ENCODE assay signal across 19 cellular contexts in the genomic region with DNA sequence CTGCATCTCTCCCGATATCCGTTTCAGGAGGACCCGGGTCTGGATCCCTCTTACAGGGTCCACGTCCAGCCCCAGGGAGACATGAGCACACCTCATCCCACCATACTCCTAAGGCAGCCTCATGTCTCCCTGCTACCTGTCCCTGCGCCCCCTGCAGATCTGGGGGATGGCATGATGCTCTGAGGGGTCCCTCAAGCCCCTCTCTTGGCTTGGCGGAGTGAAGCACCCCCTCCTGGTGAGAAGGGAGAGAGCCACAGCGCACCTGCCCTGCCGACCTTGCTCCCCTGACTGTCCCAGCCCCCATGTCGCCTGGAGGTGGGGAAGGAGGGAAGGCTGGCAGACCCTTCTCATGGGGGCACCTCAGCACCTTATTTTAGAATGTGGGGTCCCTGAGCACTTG. TPM values are rescaled to one million over a fixed set of nuclear protein-coding genes. Genes with fewer than 3 reads are reported as not detected.
A peak's percentile ranks its signal among the peaks of the same experiment; 100 is the strongest.
DNase-seq lines count a peak whose midpoint lies in the region; ATAC-seq and TF ChIP-seq lines count a peak whose summit lies in the region.
"Had no signal": no experiment of that assay in that cellular context is flagged by ENCODE, and none has a peak within 500 bp of the region (broad histone marks: within the 10 kb centered on the region; RNA-seq: fewer than 3 reads in every experiment).

No MANE protein-coding gene starts in this region.

- peak; percentile 78 for ATAC-seq in GM23338
- no peak for ATAC-seq in Panc1
- no peak for ATAC-seq in activated CD8-positive, alpha-beta T cell treated with anti-CD3 and anti-CD28 coated beads, Interleukin-2, amount 10 ng/mL, durations not matched to agents 7 days and 5 days
- no peak for ATAC-seq in mucosa of descending colon
- ATAC-seq: A549, HCT116 had no signal

- intact Hi-C loops in Panc1 (cut with micrococcal nuclease; ENCODE audit: unreplicated experiment) (no loop called here), mucosa of descending colon (cut with DNase I, micrococcal nuclease) (no loop called here), vagina (cut with DNase I) (no loop called here)

- no peak overlapping the region for H3K27ac ChIP-seq in GM23338 (ENCODE audit: low read depth)
- H3K27ac ChIP-seq in Panc1 (ENCODE audit: low read length) = no peak overlapping the region
- H3K27ac ChIP-seq in brain microvascular endothelial cell = no peak overlapping the region
- no peak overlapping the region for H3K27ac ChIP-seq in vagina
- H3K27ac ChIP-seq: 22Rv1, A549, C4-2B had no signal

- H3K27me3 Mint-ChIP-seq in GM23338 (ENCODE audit: insufficient read depth, low read depth, poor library complexity) = peaks cover 6% of the 10 kb centered on the region
- peaks cover 23% of the 10 kb centered on the region for H3K27me3 Mint-ChIP-seq in activated CD8-positive, alpha-beta T cell treated with anti-CD3 and anti-CD28 coated beads, Interleukin-2, amount 10 ng/mL, durations not matched to agents 7 days and 5 days (ENCODE audit: low read depth)

- H3K4me3 Mint-ChIP-seq in GM23338 = no peak overlapping the region
- no peak overlapping the region for H3K4me3 Mint-ChIP-seq in activated CD8-positive, alpha-beta T cell treated with anti-CD3 and anti-CD28 coated beads, Interleukin-2, amount 10 ng/mL, durations not matched to agents 7 days and 5 days
- H3K4me3 Mint-ChIP-seq: CD4-positive, alpha-beta T cell had no signal

- no peaks in the 10 kb centered on the region for H3K36me3 Mint-ChIP-seq in GM23338 (ENCODE audit: low read depth)
- H3K36me3 Mint-ChIP-seq in activated CD8-positive, alpha-beta T cell treated with anti-CD3 and anti-CD28 coated beads, Interleukin-2, amount 10 ng/mL, durations not matched to agents 7 days and 5 days (ENCODE audit: low read depth) = no peaks in the 10 kb centered on the region

- H3F3A ChIP-seq in GM23338 (replicated peaks; ENCODE audit: low read depth) = no peaks in the 10 kb centered on the region

- no peaks in the 10 kb centered on the region for H3K36me3 ChIP-seq in GM23338 (ENCODE audit: insufficient read depth)
- H3K36me3 ChIP-seq in Panc1 (ENCODE audit: control insufficient read depth, insufficient read depth, low read length) = no peaks in the 10 kb centered on the region
- H3K36me3 ChIP-seq in brain microvascular endothelial cell (replicated peaks) = no peaks in the 10 kb centered on the region
- no peaks in the 10 kb centered on the region for H3K36me3 ChIP-seq in mucosa of descending colon (ENCODE audit: low read depth)
- H3K36me3 ChIP-seq in vagina = no peaks in the 10 kb centered on the region

- H2AFZ ChIP-seq in GM23338 = no peak overlapping the region; the same call in 1 of the 2 replicates

- H3K9me3 Mint-ChIP-seq in GM23338 = no peaks in the 10 kb centered on the region; the same call in 2 of the 3 replicates
- H3K9me3 Mint-ChIP-seq in activated CD8-positive, alpha-beta T cell treated with anti-CD3 and anti-CD28 coated beads, Interleukin-2, amount 10 ng/mL, durations not matched to agents 7 days and 5 days (ENCODE audit: insufficient read depth) = no peaks in the 10 kb centered on the region
- H3K9me3 Mint-ChIP-seq: CD4-positive, alpha-beta T cell had no signal

- H3K9me2 ChIP-seq in GM23338 (ENCODE audit: insufficient read depth) = no peaks in the 10 kb centered on the region

- no peaks in the 10 kb centered on the region for H3K79me2 ChIP-seq in GM23338 (replicated peaks; ENCODE audit: insufficient read depth)

- H3K4me1 ChIP-seq in GM23338 (ENCODE audit: insufficient read depth) (no peaks in the 10 kb centered on the region), Panc1 (ENCODE audit: control insufficient read depth, insufficient read depth, low read length) (no peaks in the 10 kb centered on the region), mucosa of descending colon (ENCODE audit: low read depth) (no peaks in the 10 kb centered on the region), vagina (no peaks in the 10 kb centered on the region)
- H3K4me1 ChIP-seq: A549, Caco-2 had no signal

- no peak overlapping the region for H3K4me2 ChIP-seq in GM23338
- H3K4me2 ChIP-seq: A549 had no signal

- H4K20me1 ChIP-seq in GM23338 (replicated peaks; ENCODE audit: insufficient read depth) = no peaks in the 10 kb centered on the region

- DNase-seq in GM23338 (ENCODE audit: low spot score) (peak; percentile 46), Panc1 (ENCODE audit: low read depth, low spot score) (no peak), brain microvascular endothelial cell (no peak), iPS-NIHi11 (ENCODE audit: low spot score) (peak; percentile 39), DMS114 treated with DMSO at 0.1 percent for 48 hours (lab: John Stamatoyannopoulos, UW; ENCODE audit: unreplicated experiment) (no peak), mucosa of descending colon (no peak), vagina (ENCODE audit: extremely low spot score in 2 of 2) (no peak)
- no peak for DNase-seq in activated CD8-positive, alpha-beta T cell treated with anti-CD3 and anti-CD28 coated beads, Interleukin-2, amount 10 ng/mL, durations not matched to agents 7 days and 5 days
- DNase-seq: AML-193; Caco-2; CD4-positive, alpha-beta T cell; DMS153; DMS79; GF-D8 had no signal

- in situ Hi-C loops in Panc1 (cut with HindIII; ENCODE audit: low pct_unique_long_range_greater_than_20kb, low sequenced_read_pairs) = no loop called here
- in situ Hi-C loops in brain microvascular endothelial cell (cut with HindIII; ENCODE audit: low pct_ligation_motif_present, low sequenced_read_pairs) = no loop called here

- TF ChIP-seq CTCF in GM23338 (conservative IDR thresholded peaks at IDR 0.05; ENCODE audit: low read depth in 2 of 2) (peak; percentile 49 to 68), Panc1 (IDR thresholded peaks at IDR 0.05) (peak; percentile 14; the same call in 1 of the 2 replicates), brain microvascular endothelial cell (IDR thresholded peaks at IDR 0.05; ENCODE audit: low read depth, low read length, missing control alignments) (peak; percentile 7), mucosa of descending colon (IDR thresholded peaks at IDR 0.05) (no peak), vagina (IDR thresholded peaks at IDR 0.05) (no peak)

- POLR2A ChIA-PET in Panc1 (lab: Charles Lee) = no interaction called here
- POLR2A ChIA-PET in activated CD8-positive, alpha-beta T cell treated with anti-CD3 and anti-CD28 coated beads, Interleukin-2, amount 10 ng/mL, durations not matched to agents 7 days and 5 days (lab: Charles Lee) = no interaction called here

- H3K27ac Mint-ChIP-seq in GM23338 = no peak overlapping the region
- no peak overlapping the region for H3K27ac Mint-ChIP-seq in activated CD8-positive, alpha-beta T cell treated with anti-CD3 and anti-CD28 coated beads, Interleukin-2, amount 10 ng/mL, durations not matched to agents 7 days and 5 days
- H3K27ac Mint-ChIP-seq: CD4-positive, alpha-beta T cell; IgD-negative memory B cell had no signal

- H3K4me1 Mint-ChIP-seq in GM23338 = peaks cover 5% of the 10 kb centered on the region; the same call in 2 of the 3 replicates
- H3K4me1 Mint-ChIP-seq in activated CD8-positive, alpha-beta T cell treated with anti-CD3 and anti-CD28 coated beads, Interleukin-2, amount 10 ng/mL, durations not matched to agents 7 days and 5 days (ENCODE audit: low read depth) = no peaks in the 10 kb centered on the region
- H3K4me1 Mint-ChIP-seq: IgD-negative memory B cell had no signal

- TF ChIP-seq POLR2A in vagina (IDR thresholded peaks at IDR 0.05) = no peak

- H3K4me3 ChIP-seq in GM23338 (no peak overlapping the region), Panc1 (ENCODE audit: low read depth in 2 of 2, low read length in 2 of 2) (no peak overlapping the region), brain microvascular endothelial cell (ENCODE audit: low read depth, low read length) (no peak overlapping the region), mucosa of descending colon (no peak overlapping the region), vagina (no peak overlapping the region)
- H3K4me3 ChIP-seq: A549 had no signal

- H3K9me3 ChIP-seq in Panc1 (ENCODE audit: control insufficient read depth, insufficient read depth, low read depth, low read length) (no peaks in the 10 kb centered on the region), mucosa of descending colon (no peaks in the 10 kb centered on the region), vagina (no peaks in the 10 kb centered on the region)
- H3K9me3 ChIP-seq: A549, Caco-2 had no signal

- no TSS peak for BruUV-seq in Panc1 (replicated peaks; lab: Mats Ljungman, UMichigan)

- CTCF ChIA-PET in Panc1 (lab: Charles Lee) = no interaction called here
- CTCF ChIA-PET in activated CD8-positive, alpha-beta T cell treated with anti-CD3 and anti-CD28 coated beads, Interleukin-2, amount 10 ng/mL, durations not matched to agents 7 days and 5 days (lab: Charles Lee) = no interaction called here

- H3K27me3 ChIP-seq in GM23338 (ENCODE audit: insufficient read depth) = no peaks in the 10 kb centered on the region
- peaks cover 5% of the 10 kb centered on the region; the same call in 1 of the 2 replicates for H3K27me3 ChIP-seq in Panc1 (ENCODE audit: control insufficient read depth, insufficient read depth, low read length)
- H3K27me3 ChIP-seq in brain microvascular endothelial cell (replicated peaks) = peaks cover 6% of the 10 kb centered on the region
- H3K27me3 ChIP-seq in vagina = no peaks in the 10 kb centered on the region

TF ChIP-seq in GM23338, 12 proteins besides CTCF, POLR2A, EP300 and RAD21:
- TF ChIP-seq CREB1 (CRISPR knock-in tag; IDR thresholded peaks at IDR 0.05; ENCODE audit: low read depth) = no peak

RNA-seq across cellular contexts. Expression of a gene that starts 21.5 kb away (rescaled TPM):
- total RNA-seq in GM23338 (2014; rRNA removed; shearing (Covaris generic)) = 51.0 and 58.9 TPM in 2 replicates
- 22.4 and 23.6 TPM in 2 replicates for polyA plus RNA-seq in GM23338 (2016; fragmentation: Nextera tagmentation; extraction: Ambion mirVana)
- total RNA-seq in Panc1 (2021; ENCODE audit: unreplicated experiment) (36.4 TPM), mucosa of descending colon (10 to 100 TPM; 55.3 to 82.5 (median 62.6) TPM), vagina (57.5 TPM)
- 25.2 TPM for polyA plus RNA-seq in Panc1 (2012; ENCODE audit: insufficient read length)
- 10 to 100 TPM; 67.1 to 75.1 TPM for total RNA-seq in activated CD8-positive, alpha-beta T cell treated with anti-CD3 and anti-CD28 coated beads, Interleukin-2, amount 10 ng/mL, durations not matched to agents 7 days and 5 days

Comparison
In these comparisons a context has a peak if more than half of its experiments do, and no peak if none do; other contexts are left out.
1. DNase-seq: peak in GM23338 (single experiment) and iPS-NIHi11 (single experiment); none in Panc1 (single experiment), brain microvascular endothelial cell (single experiment), DMS114 treated with DMSO at 0.1 percent for 48 hours (single experiment), activated CD8-positive, alpha-beta T cell treated with anti-CD3 and anti-CD28 coated beads, Interleukin-2, amount 10 ng/mL, durations not matched to agents 7 days and 5 days (single experiment), mucosa of descending colon (0 of 3) and vagina (0 of 2).
2. CTCF ChIP-seq: peak in GM23338 (2 of 2), Panc1 (single experiment) and brain microvascular endothelial cell (single experiment); none in mucosa of descending colon (single experiment) and vagina (0 of 3).